9 cellular contexts compared by ENCODE assay signal in the genomic region with DNA sequence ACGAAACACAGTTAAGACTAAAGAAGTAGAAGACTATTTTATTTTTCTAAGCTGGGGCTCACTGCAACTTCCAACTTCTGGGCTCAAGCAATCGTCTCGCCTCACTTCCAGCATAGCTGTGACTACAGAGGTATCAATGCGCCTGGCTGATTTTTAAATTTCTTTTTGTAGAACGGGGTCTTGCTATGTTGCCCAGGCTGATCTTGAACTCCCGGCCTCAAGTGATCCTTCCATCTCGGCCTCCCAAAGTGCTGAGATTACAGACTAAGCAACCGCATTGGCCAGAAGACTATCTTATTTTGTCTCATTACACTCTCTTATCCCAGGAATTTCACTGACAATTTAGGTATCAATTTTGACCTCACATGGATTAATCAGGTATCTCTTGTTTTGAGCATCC. TPM values are rescaled to one million over a fixed set of nuclear protein-coding genes. Genes with fewer than 3 reads are reported as not detected.
DNase-seq lines count a peak whose midpoint lies in the region; ATAC-seq, FAIRE-seq and TF ChIP-seq lines count a peak whose summit lies in the region.
"Had no signal": no experiment of that assay in that cellular context is flagged by ENCODE, and none has a peak within 500 bp of the region (broad histone marks: within the 10 kb centered on the region; RNA-seq: fewer than 3 reads in every experiment).

No MANE protein-coding gene starts in this region.

- peak overlapping the region; percentile 99 for H3K4me3 Mint-ChIP-seq in activated naive CD4-positive, alpha-beta T cell treated with anti-CD3 and anti-CD28 coated beads, Interleukin-2, amount 50 U/mL, for 24 hours
- peak overlapping the region; percentile 97 for H3K4me3 Mint-ChIP-seq in activated naive CD8-positive, alpha-beta T cell treated with anti-CD3 and anti-CD28 coated beads, Interleukin-2, amount 10 ng/mL, durations not matched to agents 7 days and 5 days

- TF ChIP-seq CTCF in kidney (IDR thresholded peaks at IDR 0.05; ENCODE audit: borderline replicate concordance, extremely low read depth, insufficient read depth) = no peak
- TF ChIP-seq CTCF in tibial artery (IDR thresholded peaks at IDR 0.05) = no peak

- POLR2A ChIA-PET in activated naive CD8-positive, alpha-beta T cell treated with anti-CD3 and anti-CD28 coated beads, Interleukin-2, amount 10 ng/mL, durations not matched to agents 7 days and 5 days (lab: Charles Lee) = interaction anchor here (0.9 to 1.2 kb wide), 2 partner anchors 77 to 330 kb away, joined by 3 to 4 read pairs; a partner anchor contains a TSS

- H3K4me1 ChIP-seq in kidney (ENCODE audit: control insufficient read depth in 1 of 2, insufficient read depth in 1 of 2, low read depth in 1 of 2, low read length in 2 of 2) (peaks cover 0 to 5% of the 10 kb centered on the region in 2 donors), tibial artery (peaks cover 0 to 51% (median 17%) of the 10 kb centered on the region in 4 donors)

- H3K36me3 ChIP-seq in kidney (ENCODE audit: control insufficient read depth in 1 of 2, insufficient read depth in 2 of 2, low read length in 2 of 2) (no peaks in the 10 kb centered on the region), tibial artery (peaks cover 0 to 7% (median 0%) of the 10 kb centered on the region in 3 donors)

- no peaks in the 10 kb centered on the region for H3K27me3 ChIP-seq in tibial artery

- H3K9me3 Mint-ChIP-seq in activated naive CD4-positive, alpha-beta T cell treated with anti-CD3 and anti-CD28 coated beads, Interleukin-2, amount 50 U/mL, for 24 hours = no peaks in the 10 kb centered on the region
- H3K9me3 Mint-ChIP-seq in activated naive CD8-positive, alpha-beta T cell treated with anti-CD3 and anti-CD28 coated beads, Interleukin-2, amount 10 ng/mL, durations not matched to agents 7 days and 5 days = no peaks in the 10 kb centered on the region

- peak overlapping the region; percentile 55 for H3K27ac Mint-ChIP-seq in activated naive CD4-positive, alpha-beta T cell treated with anti-CD3 and anti-CD28 coated beads, Interleukin-2, amount 50 U/mL, for 24 hours
- H3K27ac Mint-ChIP-seq in activated naive CD8-positive, alpha-beta T cell treated with anti-CD3 and anti-CD28 coated beads, Interleukin-2, amount 10 ng/mL, durations not matched to agents 7 days and 5 days = peak overlapping the region; percentile 97

- H3K27ac ChIP-seq in kidney (ENCODE audit: low read depth in 2 of 2, low read length in 2 of 2) (no peak overlapping the region), tibial artery (peak overlapping the region in 1 of 2 donors; percentile 88)

- H3K9ac ChIP-seq in kidney (ENCODE audit: low read length in 2 of 2) = no peak overlapping the region

- H3K36me3 Mint-ChIP-seq in activated naive CD4-positive, alpha-beta T cell treated with anti-CD3 and anti-CD28 coated beads, Interleukin-2, amount 50 U/mL, for 24 hours = peaks cover 5% of the 10 kb centered on the region
- peaks cover 6% of the 10 kb centered on the region for H3K36me3 Mint-ChIP-seq in activated naive CD8-positive, alpha-beta T cell treated with anti-CD3 and anti-CD28 coated beads, Interleukin-2, amount 10 ng/mL, durations not matched to agents 7 days and 5 days

- H3K27me3 Mint-ChIP-seq in activated naive CD4-positive, alpha-beta T cell treated with anti-CD3 and anti-CD28 coated beads, Interleukin-2, amount 50 U/mL, for 24 hours = no peaks in the 10 kb centered on the region
- no peaks in the 10 kb centered on the region for H3K27me3 Mint-ChIP-seq in activated naive CD8-positive, alpha-beta T cell treated with anti-CD3 and anti-CD28 coated beads, Interleukin-2, amount 10 ng/mL, durations not matched to agents 7 days and 5 days

- DNase-seq in activated naive CD4-positive, alpha-beta T cell treated with anti-CD3 and anti-CD28 coated beads, Interleukin-2, amount 50 U/mL, for 16 hours = no peak
- no peak for DNase-seq in activated naive CD8-positive, alpha-beta T cell treated with anti-CD3 and anti-CD28 coated beads, Interleukin-2, amount 10 ng/mL, durations not matched to agents 7 days and 5 days
- DNase-seq in kidney = no peak
- DNase-seq in tibial artery = no peak
- no peak for DNase-seq in D341Med (ENCODE audit: low spot score)
- no peak for DNase-seq in left colon
- DNase-seq: NCI-H1092 had no signal

- intact Hi-C loops in kidney (cut with DNase I) = no loop called here
- intact Hi-C loops in tibial artery (cut with DNase I; ENCODE audit: low total_unique reads) = loop anchor here (5.0 kb wide), 2 partner anchors 54 to 331 kb away; a partner anchor contains a TSS
- intact Hi-C loops in left colon (cut with DNase I, micrococcal nuclease) = loop anchor here in 1 of 2 donors (5.0 kb wide), 1 partner anchor 54 kb away; a partner anchor contains a TSS

- ATAC-seq in activated naive CD8-positive, alpha-beta T cell treated with anti-CD3 and anti-CD28 coated beads, Interleukin-2, amount 10 ng/mL, durations not matched to agents 7 days and 5 days (ENCODE audit: low read depth) = no peak
- ATAC-seq in left colon (no peak), GM21825 (IDR thresholded peaks at IDR 0.05; ENCODE audit: unreplicated experiment) (no peak)

- peaks cover 52% of the 10 kb centered on the region for H3K4me1 Mint-ChIP-seq in activated naive CD4-positive, alpha-beta T cell treated with anti-CD3 and anti-CD28 coated beads, Interleukin-2, amount 50 U/mL, for 24 hours
- peaks cover 29% of the 10 kb centered on the region for H3K4me1 Mint-ChIP-seq in activated naive CD8-positive, alpha-beta T cell treated with anti-CD3 and anti-CD28 coated beads, Interleukin-2, amount 10 ng/mL, durations not matched to agents 7 days and 5 days

- peak overlapping the region; percentile 92 to 96 for H3K4me3 ChIP-seq in kidney (ENCODE audit: low read length in 2 of 2)
- H3K4me3 ChIP-seq in tibial artery = peak overlapping the region; percentile 69 to 82

- no peak for FAIRE-seq in kidney (lab: Jason Lieb, UNC)

- no peaks in the 10 kb centered on the region for H3K9me3 ChIP-seq in kidney (ENCODE audit: control insufficient read depth in 1 of 2, low read length in 2 of 2)
- H3K9me3 ChIP-seq in tibial artery = no peaks in the 10 kb centered on the region

RNA-seq across cellular contexts. Expression of a gene that starts 1.2 kb away (rescaled TPM):
- 10 to 100 TPM; 27.4 to 28.3 TPM for total RNA-seq in activated naive CD8-positive, alpha-beta T cell treated with anti-CD3 and anti-CD28 coated beads, Interleukin-2, amount 10 ng/mL, durations not matched to agents 7 days and 5 days
- total RNA-seq in kidney = 46.5 TPM
- 71.1 TPM for polyA plus RNA-seq in kidney (ENCODE audit: insufficient read depth, low read depth, low replicate concordance)
- total RNA-seq in left colon = 10 to 100 TPM; 51.2 to 70.9 TPM

RNA-seq across cellular contexts. Expression of a gene that starts 53.4 kb away (rescaled TPM):
- total RNA-seq in activated naive CD8-positive, alpha-beta T cell treated with anti-CD3 and anti-CD28 coated beads, Interleukin-2, amount 10 ng/mL, durations not matched to agents 7 days and 5 days = 10 to 100 TPM; 61.6 to 76.0 TPM
- total RNA-seq in kidney (51.7 TPM), left colon (10 to 100 TPM; 56.2 to 58.1 TPM)
- polyA plus RNA-seq in kidney (ENCODE audit: insufficient read depth, low read depth, low replicate concordance) = 8.1 TPM

RNA-seq across cellular contexts. Expression of a gene that starts 57.0 kb away (rescaled TPM):
- 100 to 1,000 TPM; 399 to 400 TPM for total RNA-seq in activated naive CD8-positive, alpha-beta T cell treated with anti-CD3 and anti-CD28 coated beads, Interleukin-2, amount 10 ng/mL, durations not matched to agents 7 days and 5 days
- 98.5 TPM for total RNA-seq in kidney
- 154 TPM for polyA plus RNA-seq in kidney (ENCODE audit: insufficient read depth, low read depth, low replicate concordance)
- total RNA-seq in left colon = 100 to 1,000 TPM; 140 to 165 TPM
